ENCODE assay signal across 23 cellular contexts in the genomic region with DNA sequence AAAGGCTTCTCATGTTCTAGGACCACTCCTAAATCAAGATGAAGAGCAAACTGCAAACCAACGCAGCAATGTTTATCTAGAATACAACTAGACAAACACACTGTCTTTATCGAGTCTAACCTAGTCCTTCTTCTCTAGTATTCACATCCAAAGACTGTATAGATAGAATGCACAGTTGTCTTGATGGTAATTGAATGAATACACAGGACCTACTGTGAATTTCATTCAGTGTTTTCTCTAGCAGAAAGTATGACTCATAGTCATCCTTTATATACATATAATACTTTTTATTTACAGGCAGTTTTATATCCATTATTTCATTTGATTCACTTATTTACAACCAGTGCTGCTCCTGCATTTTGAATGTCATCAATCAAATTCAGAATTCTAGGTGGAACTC.
"Had no signal": no experiment of that assay in that cellular context is flagged by ENCODE, and none has a peak within 500 bp of the region (broad histone marks: within the 10 kb centered on the region; RNA-seq: fewer than 3 reads in every experiment).

No MANE protein-coding gene starts in this region.

- H3K27ac Mint-ChIP-seq: memory B cell; natural killer cell treated with Interleukin-12 subunit alpha and Interleukin-12 subunit beta and Interleukin-15 and Interleukin-18, amount 100 ng/mL, for 72 hours; stimulated activated naive CD8-positive, alpha-beta T cell treated with anti-CD3 and anti-CD28 coated beads, Interleukin-15, amount 100 ng/mL, for 72 hours had no signal

- H3K4me3 ChIP-seq: coronary artery, gastrocnemius medialis, hepatocyte, lung, right lobe of liver, suprapubic skin, transverse colon, upper lobe of right lung, uterus had no signal

- H3K36me3 ChIP-seq: gastrocnemius medialis, right lobe of liver, suprapubic skin, transverse colon, upper lobe of right lung, uterus had no signal

- H3K4me1 Mint-ChIP-seq: stimulated activated naive CD8-positive, alpha-beta T cell treated with anti-CD3 and anti-CD28 coated beads, Interleukin-15, amount 100 ng/mL, for 72 hours had no signal

- H3K4me3 Mint-ChIP-seq: effector memory CD8-positive, alpha-beta T cell; memory B cell; natural killer cell treated with Interleukin-12 subunit alpha and Interleukin-12 subunit beta and Interleukin-15 and Interleukin-18, amount 100 ng/mL, for 72 hours; neural crest cell; stimulated activated naive CD8-positive, alpha-beta T cell treated with anti-CD3 and anti-CD28 coated beads, Interleukin-15, amount 100 ng/mL, for 72 hours had no signal

- H3K9me3 ChIP-seq: gastrocnemius medialis, right lobe of liver, suprapubic skin, transverse colon, upper lobe of right lung, uterus had no signal

- H3K4me1 ChIP-seq: gastrocnemius medialis, parathyroid adenoma, right lobe of liver, suprapubic skin, transverse colon, upper lobe of right lung, uterus had no signal

- ATAC-seq: effector memory CD8-positive, alpha-beta T cell; gastrocnemius medialis; left lobe of liver; natural killer cell treated with Interleukin-12 subunit alpha and Interleukin-12 subunit beta and Interleukin-15 and Interleukin-18, amount 100 ng/mL, for 72 hours; right lobe of liver; stimulated activated naive CD8-positive, alpha-beta T cell treated with anti-CD3 and anti-CD28 coated beads, Interleukin-15, amount 100 ng/mL, for 72 hours; upper lobe of right lung had no signal

- H3K9me3 Mint-ChIP-seq: memory B cell; natural killer cell treated with Interleukin-12 subunit alpha and Interleukin-12 subunit beta and Interleukin-15 and Interleukin-18, amount 100 ng/mL, for 72 hours; stimulated activated naive CD8-positive, alpha-beta T cell treated with anti-CD3 and anti-CD28 coated beads, Interleukin-15, amount 100 ng/mL, for 72 hours had no signal

- H3K36me3 Mint-ChIP-seq: memory B cell; natural killer cell treated with Interleukin-12 subunit alpha and Interleukin-12 subunit beta and Interleukin-15 and Interleukin-18, amount 100 ng/mL, for 72 hours had no signal

- H3K27ac ChIP-seq: coronary artery, gastrocnemius medialis, hepatocyte, parathyroid adenoma, right lobe of liver, suprapubic skin, transverse colon, upper lobe of right lung, uterus had no signal

- DNase-seq: dermis blood vessel endothelial cell; effector memory CD8-positive, alpha-beta T cell; gastrocnemius medialis; head of caudate nucleus; kidney; right lobe of liver; small intestine; stimulated activated CD4-positive, alpha-beta T cell treated with anti-CD3 and anti-CD28 coated beads, Interleukin-15, amount 100 ng/mL, for 24 hours; stimulated activated CD4-positive, alpha-beta T cell treated with anti-CD3 and anti-CD28 coated beads, Interleukin-2, amount 100 ng/mL, for 48 hours; stimulated activated naive CD4-positive, alpha-beta T cell; stimulated activated naive CD8-positive, alpha-beta T cell treated with anti-CD3 and anti-CD28 coated beads, Interleukin-15, amount 100 ng/mL, for 72 hours; transverse colon; upper lobe of right lung; uterus had no signal

- H3K9ac ChIP-seq: parathyroid adenoma had no signal

- H3K27me3 Mint-ChIP-seq: memory B cell; stimulated activated naive CD8-positive, alpha-beta T cell treated with anti-CD3 and anti-CD28 coated beads, Interleukin-15, amount 100 ng/mL, for 72 hours had no signal

- H3K27me3 ChIP-seq: gastrocnemius medialis, hepatocyte, right lobe of liver, suprapubic skin, transverse colon, upper lobe of right lung, uterus had no signal
